1 cellular context compared by ENCODE assay signal in genomic region chr1:150332651-150333290, GRCh38.
TF ChIP-seq lines count a peak whose summit lies in the region.

No MANE protein-coding gene starts in this region.

TF ChIP-seq in HepG2, 621 proteins besides CTCF, POLR2A, EP300 and RAD21:
- TF ChIP-seq HNF4A (CRISPR knock-in tag; IDR thresholded peaks at IDR 0.05) = no peak
- no peak for TF ChIP-seq ZNF33A (CRISPR knock-in tag; IDR thresholded peaks at IDR 0.05; ENCODE audit: borderline replicate concordance)
- no peak for TF ChIP-seq HHEX (CRISPR knock-in tag; IDR thresholded peaks at IDR 0.05)
- TF ChIP-seq PAWR (CRISPR knock-in tag; IDR thresholded peaks at IDR 0.05; ENCODE audit: borderline replicate concordance) = no peak
- TF ChIP-seq RELA (CRISPR knock-in tag; IDR thresholded peaks at IDR 0.05) = no peak
- no peak for TF ChIP-seq CENPX (CRISPR knock-in tag; IDR thresholded peaks at IDR 0.05)
- TF ChIP-seq JUNB (CRISPR knock-in tag; IDR thresholded peaks at IDR 0.05; ENCODE audit: borderline replicate concordance) = no peak
- TF ChIP-seq PAF1 (CRISPR knock-in tag; IDR thresholded peaks at IDR 0.05) = no peak
- TF ChIP-seq ZNF598 (CRISPR knock-in tag; IDR thresholded peaks at IDR 0.05; ENCODE audit: borderline replicate concordance) = no peak
- TF ChIP-seq, protein P1, sequence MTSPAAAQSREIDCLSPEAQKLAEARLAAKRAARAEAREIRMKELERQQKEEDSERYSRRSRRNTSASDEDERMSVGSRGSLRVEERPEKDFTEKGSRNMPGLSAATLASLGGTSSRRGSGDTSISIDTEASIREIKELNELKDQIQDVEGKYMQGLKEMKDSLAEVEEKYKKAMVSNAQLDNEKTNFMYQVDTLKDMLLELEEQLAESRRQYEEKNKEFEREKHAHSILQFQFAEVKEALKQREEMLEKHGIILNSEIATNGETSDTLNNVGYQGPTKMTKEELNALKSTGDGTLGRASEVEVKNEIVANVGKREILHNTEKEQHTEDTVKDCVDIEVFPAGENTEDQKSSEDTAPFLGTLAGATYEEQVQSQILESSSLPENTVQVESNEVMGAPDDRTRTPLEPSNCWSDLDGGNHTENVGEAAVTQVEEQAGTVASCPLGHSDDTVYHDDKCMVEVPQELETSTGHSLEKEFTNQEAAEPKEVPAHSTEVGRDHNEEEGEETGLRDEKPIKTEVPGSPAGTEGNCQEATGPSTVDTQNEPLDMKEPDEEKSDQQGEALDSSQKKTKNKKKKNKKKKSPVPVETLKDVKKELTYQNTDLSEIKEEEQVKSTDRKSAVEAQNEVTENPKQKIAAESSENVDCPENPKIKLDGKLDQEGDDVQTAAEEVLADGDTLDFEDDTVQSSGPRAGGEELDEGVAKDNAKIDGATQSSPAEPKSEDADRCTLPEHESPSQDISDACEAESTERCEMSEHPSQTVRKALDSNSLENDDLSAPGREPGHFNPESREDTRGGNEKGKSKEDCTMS (CRISPR knock-in tag; conservative IDR thresholded peaks at IDR 0.05) = no peak
- TF ChIP-seq ZNF737 (CRISPR knock-in tag; IDR thresholded peaks at IDR 0.05; ENCODE audit: borderline replicate concordance) = no peak
- no peak for TF ChIP-seq EZH2 (conservative IDR thresholded peaks at IDR 0.05; ENCODE audit: low read depth, low read length)
- no peak for TF ChIP-seq HNRNPUL1 (IDR thresholded peaks at IDR 0.05; ENCODE audit: low read depth, low read length)
- TF ChIP-seq ZNF329 (CRISPR knock-in tag; IDR thresholded peaks at IDR 0.05; ENCODE audit: low read depth) = no peak
- no peak for TF ChIP-seq SP2 (CRISPR knock-in tag; IDR thresholded peaks at IDR 0.05)
- TF ChIP-seq, protein P2, sequence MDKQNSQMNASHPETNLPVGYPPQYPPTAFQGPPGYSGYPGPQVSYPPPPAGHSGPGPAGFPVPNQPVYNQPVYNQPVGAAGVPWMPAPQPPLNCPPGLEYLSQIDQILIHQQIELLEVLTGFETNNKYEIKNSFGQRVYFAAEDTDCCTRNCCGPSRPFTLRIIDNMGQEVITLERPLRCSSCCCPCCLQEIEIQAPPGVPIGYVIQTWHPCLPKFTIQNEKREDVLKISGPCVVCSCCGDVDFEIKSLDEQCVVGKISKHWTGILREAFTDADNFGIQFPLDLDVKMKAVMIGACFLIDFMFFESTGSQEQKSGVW (CRISPR knock-in tag; IDR thresholded peaks at IDR 0.05; ENCODE audit: borderline replicate concordance) = no peak
